In the genomic region with DNA sequence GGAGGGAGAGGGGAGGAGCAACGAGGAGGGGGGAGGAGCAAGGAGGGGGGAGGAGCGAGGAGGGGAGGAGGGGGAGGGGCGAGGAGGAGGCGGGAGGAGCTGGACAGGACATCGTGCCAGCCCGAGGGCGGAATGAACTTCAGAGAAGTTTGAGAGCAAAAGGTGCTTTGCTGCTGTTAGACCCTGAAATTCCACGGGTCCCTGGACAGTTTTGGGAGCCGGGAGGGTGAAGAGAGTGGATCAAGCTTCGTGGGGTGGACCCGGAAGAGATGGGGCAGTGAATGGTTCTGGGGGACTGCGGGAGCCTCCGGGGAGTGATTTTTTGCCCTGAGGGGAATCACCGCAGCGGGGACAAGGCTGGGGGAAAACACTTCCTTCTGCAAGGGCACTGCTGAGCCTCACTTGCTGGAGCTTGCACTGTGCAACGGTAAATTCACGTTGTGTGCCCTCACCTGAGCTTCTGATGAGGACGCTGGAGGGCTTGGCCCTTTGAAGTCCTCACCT, we compare ENCODE assay signal across 8 cellular contexts. TPM values are rescaled to one million over a fixed set of nuclear protein-coding genes. Genes with fewer than 3 reads are reported as not detected.
A peak's percentile ranks its signal among the peaks of the same experiment; 100 is the strongest.
DNase-seq lines count a peak whose midpoint lies in the region; ATAC-seq, FAIRE-seq and TF ChIP-seq lines count a peak whose summit lies in the region.

No MANE protein-coding gene starts in this region.

- no peak overlapping the region for H3K4ac ChIP-seq in neuronal stem cell (ENCODE audit: low read length)

- H2AK5ac ChIP-seq in neuronal stem cell (ENCODE audit: low read depth, low read length): peak overlapping the region; percentile 34

- H3K14ac ChIP-seq in neuronal stem cell (ENCODE audit: low read length): peak overlapping the region; percentile 47

- peak overlapping the region; percentile 4 for H3K18ac ChIP-seq in neuronal stem cell (ENCODE audit: low read length)

- TF ChIP-seq EP300 in SK-N-SH (IDR thresholded peaks at IDR 0.05; ENCODE audit: borderline replicate concordance in 1 of 2, low read depth in 1 of 2, low read length in 1 of 2): no peak

- peak overlapping the region; percentile 93 for H3K4me3 Mint-ChIP-seq in central memory CD8-positive, alpha-beta T cell
- H3K4me3 Mint-ChIP-seq in progenitor cell of endocrine pancreas (ENCODE audit: low read depth): no peak overlapping the region

- CTCF ChIA-PET in SK-N-SH (lab: Yijun Ruan, JAX): interaction anchor here (2.1 to 2.4 kb wide), 2 partner anchors 16 to 19 kb away, joined by 6 to 19 read pairs; no protein-coding TSS in a partner anchor

- peaks cover 0 to 6% of the 10 kb centered on the region in 2 experiments; a peak in 1 of 4 replicates for H3K4me1 ChIP-seq in SK-N-SH (ENCODE audit: control insufficient read depth in 1 of 2, insufficient read depth in 2 of 2, low read depth in 1 of 2, low read length in 1 of 2)
- H3K4me1 ChIP-seq in neuronal stem cell (ENCODE audit: control insufficient read depth in 2 of 2, insufficient read depth in 1 of 2, low read depth in 1 of 2, low read length in 2 of 2): peaks cover 0 to 5% of the 10 kb centered on the region in 2 donors

- H3K27ac ChIP-seq in SK-N-SH (ENCODE audit: low read depth in 2 of 2, low read length in 1 of 2) (no peak overlapping the region), neuronal stem cell (replicated peaks; ENCODE audit: low read length) (no peak overlapping the region)

- peak; percentile 24 for ATAC-seq in central memory CD8-positive, alpha-beta T cell (replicated peaks; ENCODE audit: extremely low read depth, poor library complexity, severe bottlenecking)
- ATAC-seq in HG03095 (IDR thresholded peaks at IDR 0.05; ENCODE audit: unreplicated experiment) (no peak), GM21529 (IDR thresholded peaks at IDR 0.05; ENCODE audit: unreplicated experiment) (no peak)

- H3K9ac ChIP-seq in SK-N-SH (no peak overlapping the region), neuronal stem cell (ENCODE audit: low read depth, low read length, poor library complexity) (no peak overlapping the region)

- no peaks in the 10 kb centered on the region for H4K20me1 ChIP-seq in SK-N-SH (ENCODE audit: insufficient read depth)

- H3K36me3 Mint-ChIP-seq in central memory CD8-positive, alpha-beta T cell (ENCODE audit: insufficient read depth): peaks cover 13% of the 10 kb centered on the region
- H3K36me3 Mint-ChIP-seq in progenitor cell of endocrine pancreas (ENCODE audit: insufficient read depth): no peaks in the 10 kb centered on the region

- H3K4me2 ChIP-seq in SK-N-SH (peak overlapping the region; percentile 72), neuronal stem cell (ENCODE audit: insufficient read depth, low read length, poor library complexity, severe bottlenecking) (no peak overlapping the region)

- peak overlapping the region; percentile 10 for H2BK15ac ChIP-seq in neuronal stem cell (ENCODE audit: low read length)

- no peak overlapping the region for H4K91ac ChIP-seq in neuronal stem cell (ENCODE audit: low read depth, low read length, poor library complexity)

- 4% methylated on average over 14 of the region's 18 CpGs for WGBS in SK-N-SH (ENCODE audit: low lambda C conversion rate)
- no CpG with 5 or more reads among the region's 18 CpGs for WGBS in neuronal stem cell (ENCODE audit: extremely low coverage in 2 of 2, insufficient read length in 2 of 2, insufficient replicate concordance in 1 of 2), 2 donors

- H3K27me3 ChIP-seq in SK-N-SH (ENCODE audit: insufficient read depth) (peaks cover under 1% of the 10 kb centered on the region; the same call in 1 of the 2 replicates), neuronal stem cell (ENCODE audit: control insufficient read depth in 3 of 3, insufficient read depth in 3 of 3, low read depth in 1 of 3, low read length in 3 of 3) (no peaks in the 10 kb centered on the region)

- H3K4me3 ChIP-seq in SK-N-SH (ENCODE audit: low read depth in 2 of 2, low read length in 1 of 2): peak overlapping the region; percentile 14 to 36
- no peak overlapping the region for H3K4me3 ChIP-seq in neuronal stem cell (ENCODE audit: low read length in 2 of 2)

- H3K79me1 ChIP-seq in neuronal stem cell (ENCODE audit: low read depth, low read length): no peaks in the 10 kb centered on the region

- no peaks in the 10 kb centered on the region for H3K9me3 Mint-ChIP-seq in central memory CD8-positive, alpha-beta T cell
- H3K9me3 Mint-ChIP-seq in progenitor cell of endocrine pancreas (ENCODE audit: low read depth): no peaks in the 10 kb centered on the region

- TF ChIP-seq RAD21 in SK-N-SH (IDR thresholded peaks at IDR 0.05; ENCODE audit: low read length): no peak

- peak overlapping the region; percentile 95 for H3K23ac ChIP-seq in neuronal stem cell (ENCODE audit: low read depth, low read length, poor library complexity)

- peaks cover 12% of the 10 kb centered on the region for H3F3A ChIP-seq in SK-N-SH (replicated peaks; ENCODE audit: insufficient read depth)

- H3K36me3 ChIP-seq in SK-N-SH (replicated peaks in 1 of 2; ENCODE audit: control insufficient read depth in 1 of 2, insufficient read depth in 2 of 2, low read length in 1 of 2) (no peaks in the 10 kb centered on the region), neuronal stem cell (replicated peaks in 1 of 2; ENCODE audit: control insufficient read depth in 2 of 2, insufficient read depth in 2 of 2, low read length in 2 of 2) (no peaks in the 10 kb centered on the region)

- no peak overlapping the region for H2BK5ac ChIP-seq in neuronal stem cell (ENCODE audit: low read length)

- H3K9me2 ChIP-seq in SK-N-SH: no peaks in the 10 kb centered on the region

- H3K4me1 Mint-ChIP-seq in central memory CD8-positive, alpha-beta T cell: peaks cover 29% of the 10 kb centered on the region
- peaks cover 7% of the 10 kb centered on the region for H3K4me1 Mint-ChIP-seq in progenitor cell of endocrine pancreas (ENCODE audit: low read depth)

- TF ChIP-seq CTCF in SK-N-SH (IDR thresholded peaks at IDR 0.05): no peak
- TF ChIP-seq CTCF in progenitor cell of endocrine pancreas (IDR thresholded peaks at IDR 0.05; ENCODE audit: unreplicated experiment): no peak

- H3K9me3 ChIP-seq in SK-N-SH (no peaks in the 10 kb centered on the region), neuronal stem cell (replicated peaks in 1 of 2; ENCODE audit: control insufficient read depth in 2 of 2, insufficient read depth in 1 of 2, low read depth in 1 of 2, low read length in 2 of 2) (peaks cover 3 to 4% of the 10 kb centered on the region in 2 donors)

- POLR2A ChIA-PET in SK-N-SH (lab: Yijun Ruan, JAX): no interaction called here

- no peak overlapping the region for H2BK120ac ChIP-seq in neuronal stem cell (ENCODE audit: low read depth, low read length)

- no peaks in the 10 kb centered on the region for H3K27me3 Mint-ChIP-seq in central memory CD8-positive, alpha-beta T cell
- peaks cover 14% of the 10 kb centered on the region for H3K27me3 Mint-ChIP-seq in progenitor cell of endocrine pancreas

- DNase-seq in GM18507 (ENCODE audit: extremely low spot score, insufficient read length, low read depth) (no peak), SK-N-SH (no peak), neuronal stem cell (ENCODE audit: low spot score) (no peak), 8988T (no peak), progenitor cell of endocrine pancreas (ENCODE audit: low spot score, unreplicated experiment) (no peak)
- no peak for DNase-seq in central memory CD8-positive, alpha-beta T cell (ENCODE audit: low spot score in 2 of 2)

- peak overlapping the region; percentile 95 for H3K27ac Mint-ChIP-seq in central memory CD8-positive, alpha-beta T cell (ENCODE audit: low read depth)
- no peak overlapping the region for H3K27ac Mint-ChIP-seq in progenitor cell of endocrine pancreas

- FAIRE-seq in GM18507 (lab: Jason Lieb, UNC): peak; percentile 53

- no peaks in the 10 kb centered on the region for H3K79me2 ChIP-seq in SK-N-SH (ENCODE audit: insufficient read depth)

- no peak overlapping the region for H2BK12ac ChIP-seq in neuronal stem cell (ENCODE audit: low read length)

- H2AFZ ChIP-seq in SK-N-SH (ENCODE audit: low read depth) (0 out of 2 replicates have a peak overlapping the region, but pooled peaks have one; percentile 36), neuronal stem cell (ENCODE audit: low read length) (peak overlapping the region; percentile 56)

- no peak overlapping the region for H4K8ac ChIP-seq in neuronal stem cell (ENCODE audit: low read depth, low read length)

TF ChIP-seq in SK-N-SH, 30 proteins besides CTCF, POLR2A, EP300 and RAD21:
- TF ChIP-seq RFX5 (IDR thresholded peaks at IDR 0.05; ENCODE audit: low read length): no peak
TF ChIP-seq in SK-N-SH: peak in this region for 0.

RNA-seq across cellular contexts. Expression of a gene that starts 10.7 kb away (rescaled TPM):
- not detected in 2 replicates for polyA plus RNA-seq in SK-N-SH (2012; rRNA removed)
- not detected in 2 replicates for polyA plus RNA-seq in SK-N-SH (2012; cell fraction: cytosol; rRNA removed)
- 0.05 TPM in 1 of 2 replicates, not detected in the other for polyA plus RNA-seq in SK-N-SH (2012; cell fraction: nucleus; rRNA removed)
- not detected for polyA plus RNA-seq in neuronal stem cell (2013, experiment 1 of 2)
- polyA plus RNA-seq in neuronal stem cell (2013, experiment 2 of 2): not detected
- not detected in 2 replicates for total RNA-seq in progenitor cell of endocrine pancreas

RNA-seq across cellular contexts. Expression of a gene that starts 21.4 kb away (rescaled TPM):
- polyA plus RNA-seq in SK-N-SH (2012; rRNA removed): 19.9 and 26.5 TPM in 2 replicates
- 1.5 and 2.6 TPM in 2 replicates for polyA plus RNA-seq in SK-N-SH (2012; cell fraction: cytosol; rRNA removed)
- polyA plus RNA-seq in SK-N-SH (2012; cell fraction: nucleus; rRNA removed): 251 and 265 TPM in 2 replicates
- polyA plus RNA-seq in neuronal stem cell (2013, experiment 1 of 2): 50.4 TPM
- 48.9 TPM for polyA plus RNA-seq in neuronal stem cell (2013, experiment 2 of 2)
- 67.0 and 74.7 TPM in 2 replicates for total RNA-seq in progenitor cell of endocrine pancreas

RNA-seq across cellular contexts. Expression of a gene that starts 30.8 kb away (rescaled TPM):
- polyA plus RNA-seq in SK-N-SH (2012; rRNA removed): 196 and 227 TPM in 2 replicates
- polyA plus RNA-seq in SK-N-SH (2012; cell fraction: cytosol; rRNA removed): 193 and 211 TPM in 2 replicates
- polyA plus RNA-seq in SK-N-SH (2012; cell fraction: nucleus; rRNA removed): 229 and 300 TPM in 2 replicates
- polyA plus RNA-seq in neuronal stem cell (2013, experiment 1 of 2): 70.9 TPM
- polyA plus RNA-seq in neuronal stem cell (2013, experiment 2 of 2): 69.7 TPM
- total RNA-seq in progenitor cell of endocrine pancreas: 100 and 103 TPM in 2 replicates

RNA-seq across cellular contexts. Expression of a gene that starts 31.4 kb away (rescaled TPM):
- 34.4 and 40.1 TPM in 2 replicates for polyA plus RNA-seq in SK-N-SH (2012; rRNA removed)
- polyA plus RNA-seq in SK-N-SH (2012; cell fraction: cytosol; rRNA removed): 16.1 and 20.4 TPM in 2 replicates
- polyA plus RNA-seq in SK-N-SH (2012; cell fraction: nucleus; rRNA removed): 94.1 and 124 TPM in 2 replicates
- polyA plus RNA-seq in neuronal stem cell (2013, experiment 1 of 2): 17.8 TPM
- 18.8 TPM for polyA plus RNA-seq in neuronal stem cell (2013, experiment 2 of 2)
- total RNA-seq in progenitor cell of endocrine pancreas: 27.0 and 29.3 TPM in 2 replicates

RNA-seq across cellular contexts. Expression of a gene that starts 31.8 kb away (rescaled TPM):
- polyA plus RNA-seq in SK-N-SH (2012; rRNA removed): not detected in 2 replicates
- polyA plus RNA-seq in SK-N-SH (2012; cell fraction: cytosol; rRNA removed): not detected in 2 replicates
- polyA plus RNA-seq in SK-N-SH (2012; cell fraction: nucleus; rRNA removed): not detected in 2 replicates
- not detected for polyA plus RNA-seq in neuronal stem cell (2013, experiment 1 of 2)
- 0.06 TPM for polyA plus RNA-seq in neuronal stem cell (2013, experiment 2 of 2)
- not detected in 2 replicates for total RNA-seq in progenitor cell of endocrine pancreas

Comparison
In these comparisons a context has a peak if more than half of its experiments do, and no peak if none do; other contexts are left out.
1. H3K4me3 ChIP-seq: peak in SK-N-SH (2 of 2); none in neuronal stem cell (0 of 2).